ENCODE assay signal across 21 cellular contexts in the genomic region with DNA sequence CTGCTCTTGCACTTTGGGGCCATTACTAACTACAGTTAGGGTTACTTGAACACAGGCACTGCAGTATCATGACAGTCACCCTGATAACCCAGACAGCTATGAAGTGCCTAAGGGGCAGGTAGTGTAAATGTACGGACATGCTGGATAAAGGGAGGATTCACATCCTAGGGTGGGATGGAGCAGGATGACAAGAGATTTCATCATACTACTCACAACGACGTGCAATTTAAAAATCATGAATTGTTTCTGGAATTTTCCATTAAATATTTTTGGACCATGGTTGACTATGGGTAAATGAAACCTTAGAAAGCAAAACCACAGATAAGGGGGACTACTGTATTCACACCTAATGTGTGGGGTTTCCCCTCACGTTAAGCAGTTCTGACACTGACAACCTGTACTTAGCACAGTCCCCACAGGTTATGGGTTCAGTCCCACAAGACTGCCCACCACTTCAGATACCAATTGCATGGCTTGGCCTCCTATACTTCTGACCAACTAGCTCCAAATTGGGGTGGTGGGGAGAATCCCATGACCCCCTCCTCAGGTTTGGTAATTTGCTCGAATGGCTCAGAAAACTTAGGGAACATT.
DNase-seq lines count a peak whose midpoint lies in the region; ATAC-seq, FAIRE-seq and TF ChIP-seq lines count a peak whose summit lies in the region.
"Had no signal": no experiment of that assay in that cellular context is flagged by ENCODE, and none has a peak within 500 bp of the region (broad histone marks: within the 10 kb centered on the region; RNA-seq: fewer than 3 reads in every experiment).

No MANE protein-coding gene starts in this region.

- no peak overlapping the region for H2AK5ac ChIP-seq in trophoblast cell (ENCODE audit: low read length)

- peak overlapping the region; percentile 54 for H3K23ac ChIP-seq in trophoblast cell (ENCODE audit: low read length)

- TF ChIP-seq EP300 in GM12878 (IDR thresholded peaks at IDR 0.05; ENCODE audit: borderline replicate concordance in 1 of 2, control insufficient read depth in 1 of 2, low read depth in 2 of 2, low read length in 2 of 2) (no peak), sigmoid colon (IDR thresholded peaks at IDR 0.05) (no peak)

- H3K4ac ChIP-seq in trophoblast cell (ENCODE audit: low read depth, low read length) = no peak overlapping the region

- H3K4me1 ChIP-seq in GM12878 (ENCODE audit: control insufficient read depth, insufficient read depth, low read length) (no peaks in the 10 kb centered on the region), trophoblast cell (ENCODE audit: control insufficient read depth in 1 of 2, insufficient read depth in 2 of 2, low read length in 2 of 2) (no peaks in the 10 kb centered on the region), sigmoid colon (no peaks in the 10 kb centered on the region)
- H3K4me1 ChIP-seq: A549; BLaER1 treated with 17β-estradiol and CSF1 and Interleukin-3, amounts not matched to agents 10 nM and 100 nM; Caco-2 had no signal

- TF ChIP-seq RAD21 in GM12878 (IDR thresholded peaks at IDR 0.05; ENCODE audit: insufficient read depth, low read depth, low read length) = no peak

- ATAC-seq in GM21786 (IDR thresholded peaks at IDR 0.05; ENCODE audit: unreplicated experiment) (peak; percentile 48), GM12878 (peak; percentile 67)
- ATAC-seq: A549; CD8-positive, alpha-beta T cell had no signal

- in situ Hi-C loops in GM12878 (cut with MboI) = no loop called here

- BruUV-seq in GM12878 (replicated peaks; lab: Mats Ljungman, UMichigan) = no TSS peak

- no peak overlapping the region for H4K8ac ChIP-seq in trophoblast cell (ENCODE audit: low read depth, low read length)

- TF ChIP-seq POLR2A in GM12891 (IDR thresholded peaks at IDR 0.05; ENCODE audit: low read depth, low read length) (no peak), GM12878 (IDR thresholded peaks at IDR 0.05; ENCODE audit: low read depth, low read length) (no peak), sigmoid colon (IDR thresholded peaks at IDR 0.05) (no peak)

- H3K36me3 ChIP-seq in GM12878 (ENCODE audit: control insufficient read depth in 2 of 2, insufficient read depth in 2 of 2, low read length in 1 of 2) (no peaks in the 10 kb centered on the region), trophoblast cell (ENCODE audit: control insufficient read depth in 1 of 2, insufficient read depth in 2 of 2, low read length in 2 of 2) (no peaks in the 10 kb centered on the region), sigmoid colon (peaks cover 0 to 10% (median 0%) of the 10 kb centered on the region in 4 donors)

- no peak overlapping the region for H2BK12ac ChIP-seq in trophoblast cell (ENCODE audit: low read length)

- DNase-seq in GM12891 (ENCODE audit: insufficient read length, low spot score) (no peak), GM12878 (ENCODE audit: low read depth, low spot score) (no peak), trophoblast cell (no peak), glomerular visceral epithelial cell (ENCODE audit: extremely low spot score) (no peak), sigmoid colon (no peak), HT-29 (ENCODE audit: low spot score) (no peak), globus pallidus (ENCODE audit: low spot score) (no peak)
- DNase-seq: AML-193; Caco-2; Calu3; CD4-positive, alpha-beta T cell; CD8-positive, alpha-beta T cell; DMS79 treated with DMSO at 0.1 percent for 48 hours; GF-D8 had no signal

- WGBS in GM12878 (ENCODE audit: insufficient coverage, insufficient replicate concordance, low lambda C conversion rate, missing lambda C conversion rate) = 89% methylated on average over 5 of the region's 5 CpGs
- WGBS in trophoblast cell (ENCODE audit: extremely low coverage, insufficient coverage, insufficient read length) = no CpG with 5 or more reads among the region's 5 CpGs
- WGBS in sigmoid colon, 2 donors = 94 to 97% methylated on average over 5 of the region's 5 CpGs

- no peaks in the 10 kb centered on the region for H3K9me3 ChIP-seq in GM12878 (replicated peaks; ENCODE audit: control insufficient read depth, insufficient read depth, low read length)
- H3K9me3 ChIP-seq in trophoblast cell (ENCODE audit: insufficient read depth, low read depth, low read length) = no peaks in the 10 kb centered on the region
- H3K9me3 ChIP-seq in sigmoid colon = no peaks in the 10 kb centered on the region
- H3K9me3 ChIP-seq: A549; BLaER1 treated with 17β-estradiol and CSF1 and Interleukin-3, amounts not matched to agents 10 nM and 100 nM; Caco-2 had no signal

- intact Hi-C loops in GM12878 (cut with micrococcal nuclease; ENCODE audit: unreplicated experiment) = no loop called here
- intact Hi-C loops in sigmoid colon (cut with DNase I) = no loop called here

- H3K9ac ChIP-seq in GM12878 (ENCODE audit: control insufficient read depth, insufficient read depth, low read length) = no peak overlapping the region
- H3K9ac ChIP-seq in trophoblast cell (ENCODE audit: low read length) = no peak overlapping the region
- H3K9ac ChIP-seq: BLaER1 treated with 17β-estradiol and CSF1 and Interleukin-3, amounts not matched to agents 10 nM and 100 nM had no signal

- no peak overlapping the region for H2AFZ ChIP-seq in GM12878 (ENCODE audit: control insufficient read depth, low read depth, low read length)
- H2AFZ ChIP-seq in trophoblast cell (ENCODE audit: insufficient read depth, low read length, poor library complexity) = no peak overlapping the region

- H3K4me3 ChIP-seq in GM12878 = no peak overlapping the region
- H3K4me3 ChIP-seq in trophoblast cell (ENCODE audit: low read depth, low read length) = no peak overlapping the region
- H3K4me3 ChIP-seq in sigmoid colon = no peak overlapping the region
- H3K4me3 ChIP-seq: A549; BLaER1 treated with 17β-estradiol and CSF1 and Interleukin-3, amounts not matched to agents 10 nM and 100 nM had no signal

- H3K14ac ChIP-seq in trophoblast cell (ENCODE audit: low read length) = no peak overlapping the region

- no peaks in the 10 kb centered on the region for H4K20me1 ChIP-seq in GM12878 (ENCODE audit: control insufficient read depth, insufficient read depth)
- H4K20me1 ChIP-seq: BLaER1 treated with 17β-estradiol and CSF1 and Interleukin-3, amounts not matched to agents 10 nM and 100 nM had no signal

- H3K4me2 ChIP-seq in GM12878 (ENCODE audit: control insufficient read depth, insufficient read depth) (no peak overlapping the region), trophoblast cell (ENCODE audit: low read length) (no peak overlapping the region)
- H3K4me2 ChIP-seq: A549; BLaER1 treated with 17β-estradiol and CSF1 and Interleukin-3, amounts not matched to agents 10 nM and 100 nM had no signal

- H4K91ac ChIP-seq in trophoblast cell (ENCODE audit: low read depth, low read length) = no peak overlapping the region

- no peak overlapping the region for H2BK5ac ChIP-seq in trophoblast cell (ENCODE audit: low read depth, low read length, poor library complexity)

- POLR2A ChIA-PET in GM12878 (lab: Charles Lee) = no interaction called here

- no peak overlapping the region for H4K12ac ChIP-seq in trophoblast cell (ENCODE audit: low read depth, low read length)

- H3K27me3 ChIP-seq in GM12878 (replicated peaks in 1 of 2; ENCODE audit: control insufficient read depth in 2 of 2, insufficient read depth in 2 of 2, low read length in 1 of 2) (no peaks in the 10 kb centered on the region), trophoblast cell (ENCODE audit: insufficient read depth, low read length) (no peaks in the 10 kb centered on the region), sigmoid colon (no peaks in the 10 kb centered on the region)
- H3K27me3 ChIP-seq: BLaER1 treated with 17β-estradiol and CSF1 and Interleukin-3, amounts not matched to agents 10 nM and 100 nM had no signal

- CTCF ChIA-PET in GM12878 (lab: Yijun Ruan, JAX) = no interaction called here

- H2BK120ac ChIP-seq in trophoblast cell (ENCODE audit: insufficient read depth, low read length, poor library complexity) = no peak overlapping the region

- H3K79me2 ChIP-seq in GM12878 (ENCODE audit: control insufficient read depth, insufficient read depth, low read length) = no peaks in the 10 kb centered on the region
- H3K79me2 ChIP-seq in trophoblast cell (ENCODE audit: control insufficient read depth, insufficient read depth, low read length, poor library complexity) = no peaks in the 10 kb centered on the region

- no peaks in the 10 kb centered on the region for H3K79me1 ChIP-seq in trophoblast cell (ENCODE audit: low read length)

- no peak for TF ChIP-seq CTCF in GM12878 (IDR thresholded peaks at IDR 0.05 in 2 of 3, conservative IDR thresholded peaks at IDR 0.05 in 1 of 3; ENCODE audit: control insufficient read depth in 2 of 3, extremely low read depth in 1 of 3, insufficient read depth in 1 of 3, low read depth in 3 of 3, low read length in 3 of 3)
- TF ChIP-seq CTCF in sigmoid colon (IDR thresholded peaks at IDR 0.05) = no peak

- RAD21 ChIA-PET in GM12878 (lab: Charles Lee; ENCODE audit: unreplicated experiment) = no interaction called here

- H3K27ac ChIP-seq in GM12878 (ENCODE audit: control insufficient read depth, insufficient read depth) = no peak overlapping the region
- no peak overlapping the region for H3K27ac ChIP-seq in trophoblast cell (ENCODE audit: low read depth, low read length)
- no peak overlapping the region for H3K27ac ChIP-seq in sigmoid colon
- H3K27ac ChIP-seq: 22Rv1; A549; BLaER1 treated with 17β-estradiol and CSF1 and Interleukin-3, amounts not matched to agents 10 nM and 100 nM; C4-2B had no signal

- SMC1A ChIA-PET in GM12878 (lab: Charles Lee; ENCODE audit: uncharacterized antibody, unreplicated experiment) = no interaction called here

- H3K18ac ChIP-seq in trophoblast cell (ENCODE audit: low read length) = no peak overlapping the region

- FAIRE-seq in GM12891 (lab: Jason Lieb, UNC) (peak; percentile 23), GM12878 (lab: Jason Lieb, UNC) (no peak)
- FAIRE-seq: A549, D721Med, G401.6 had no signal

TF ChIP-seq in GM12891, 5 proteins besides CTCF, POLR2A, EP300 and RAD21:
- TF ChIP-seq PAX5 (IDR thresholded peaks at IDR 0.05; ENCODE audit: insufficient read depth, low read length, severe bottlenecking) = no peak
- TF ChIP-seq POU2F2 (IDR thresholded peaks at IDR 0.05; ENCODE audit: low read depth, low read length) = no peak
